In the genomic region with DNA sequence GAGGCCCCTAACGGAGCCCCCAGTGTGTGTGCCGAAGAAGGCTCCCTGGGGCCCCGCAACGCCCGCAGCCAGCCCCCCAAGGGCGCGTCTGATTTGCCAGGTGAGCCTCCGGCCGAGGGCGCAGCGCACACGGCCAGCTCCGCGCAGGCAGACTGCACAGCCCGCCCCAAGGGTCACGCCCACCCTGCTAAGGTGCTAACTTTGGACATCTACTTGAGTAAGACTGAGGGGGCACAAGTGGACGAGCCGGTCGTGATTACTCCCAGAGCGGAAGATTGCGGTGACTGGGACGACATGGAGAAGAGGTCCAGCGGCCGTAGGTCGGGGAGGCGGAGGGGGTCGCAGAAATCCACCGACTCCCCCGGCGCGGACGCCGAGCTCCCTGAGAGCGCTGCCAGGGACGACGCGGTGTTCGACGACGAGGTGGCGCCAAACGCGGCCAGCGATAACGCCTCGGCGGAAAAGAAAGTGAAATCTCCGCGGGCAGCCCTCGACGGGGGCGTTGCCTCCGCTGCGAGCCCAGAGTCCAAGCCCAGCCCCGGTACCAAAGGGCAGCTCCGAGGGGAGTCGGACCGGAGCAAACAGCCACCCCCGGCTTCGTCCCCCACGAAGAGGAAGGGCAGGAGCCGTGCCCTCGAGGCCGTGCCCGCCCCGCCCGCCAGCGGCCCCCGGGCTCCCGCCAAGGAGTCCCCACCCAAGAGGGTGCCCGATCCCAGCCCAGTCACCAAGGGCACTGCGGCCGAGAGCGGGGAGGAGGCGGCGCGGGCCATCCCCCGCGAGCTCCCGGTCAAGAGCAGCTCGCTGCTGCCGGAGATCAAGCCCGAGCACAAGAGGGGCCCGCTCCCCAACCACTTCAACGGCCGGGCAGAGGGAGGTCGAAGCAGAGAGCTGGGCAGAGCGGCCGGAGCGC, we compare ENCODE assay signal across 8 cellular contexts.
DNase-seq lines count a peak whose midpoint lies in the region; ATAC-seq and TF ChIP-seq lines count a peak whose summit lies in the region.

No MANE protein-coding gene starts in this region.

- peak; percentile 40 for TF ChIP-seq CTCF in GM12873 (IDR thresholded peaks at IDR 0.05; ENCODE audit: insufficient read depth, low read depth, low read length, missing control alignments)

- peaks cover 5% of the 10 kb centered on the region for H3K27me3 Mint-ChIP-seq in activated CD4-positive, alpha-beta T cell treated with anti-CD3 and anti-CD28 coated beads for 36 hours

- DNase-seq in H7 (peak; percentile 76), MG63 (peak; percentile 43), medulla oblongata (ENCODE audit: extremely low spot score) (peak; percentile 24), SJCRH30 (no peak)
- peak; percentile 89 for DNase-seq in activated CD4-positive, alpha-beta T cell treated with anti-CD3 and anti-CD28 coated beads for 36 hours
- peak; percentile 67 for DNase-seq in stimulated activated CD8-positive, alpha-beta memory T cell treated with anti-CD3 and anti-CD28 coated beads, Interleukin-15, amount 100 ng/mL, for 48 hours (ENCODE audit: low read depth in 2 of 2)

- H3K36me3 ChIP-seq in H7 (replicated peaks; ENCODE audit: control insufficient read depth, insufficient read depth, low read length): no peaks in the 10 kb centered on the region
- H3K36me3 ChIP-seq in MG63: no peaks in the 10 kb centered on the region
- no peaks in the 10 kb centered on the region for H3K36me3 ChIP-seq in duodenal mucosa (ENCODE audit: control insufficient read depth in 1 of 2, insufficient read depth in 2 of 2, low read length in 2 of 2)
- no peaks in the 10 kb centered on the region for H3K36me3 ChIP-seq in SJCRH30

- peak overlapping the region; percentile 93 for H3K27ac Mint-ChIP-seq in activated CD4-positive, alpha-beta T cell treated with anti-CD3 and anti-CD28 coated beads for 36 hours

- POLR2A ChIA-PET in activated CD4-positive, alpha-beta T cell treated with anti-CD3 and anti-CD28 coated beads for 36 hours (lab: Charles Lee): interaction anchor here (0.6 to 3.1 kb wide), 7 partner anchors 8 to 429 kb away, joined by 3 to 29 read pairs (median 5); no protein-coding TSS in a partner anchor

- peak; percentile 61 for ATAC-seq in activated CD4-positive, alpha-beta T cell treated with anti-CD3 and anti-CD28 coated beads for 36 hours

- peak overlapping the region; percentile 87 for H3K27ac ChIP-seq in duodenal mucosa (ENCODE audit: low read depth, low read length)
- no peak overlapping the region for H3K27ac ChIP-seq in SJCRH30

- peaks cover 65% of the 10 kb centered on the region for H3K27me3 ChIP-seq in H7 (ENCODE audit: control insufficient read depth, insufficient read depth, low read length)
- peaks cover 14% of the 10 kb centered on the region for H3K27me3 ChIP-seq in MG63
- H3K27me3 ChIP-seq in duodenal mucosa (ENCODE audit: control insufficient read depth in 1 of 2, insufficient read depth in 2 of 2, low read length in 2 of 2): peaks cover 0 to 4% of the 10 kb centered on the region in 2 donors
- no peaks in the 10 kb centered on the region for H3K27me3 ChIP-seq in SJCRH30

- peak overlapping the region; percentile 87 for H3K4me3 Mint-ChIP-seq in activated CD4-positive, alpha-beta T cell treated with anti-CD3 and anti-CD28 coated beads for 36 hours

- H3K9ac ChIP-seq in duodenal mucosa (ENCODE audit: low read depth in 1 of 2, low read length in 2 of 2): peak overlapping the region; percentile 83 to 91

- CTCF ChIA-PET in activated CD4-positive, alpha-beta T cell treated with anti-CD3 and anti-CD28 coated beads for 36 hours (lab: Charles Lee): interaction anchor here (0.6 to 5.9 kb wide), 24 partner anchors 9 to 91 kb away, joined by 3 to 43 read pairs (median 4); no protein-coding TSS in a partner anchor

- H3K9me3 Mint-ChIP-seq in activated CD4-positive, alpha-beta T cell treated with anti-CD3 and anti-CD28 coated beads for 36 hours (ENCODE audit: low read depth): no peaks in the 10 kb centered on the region

- peaks cover 6% of the 10 kb centered on the region for H3K36me3 Mint-ChIP-seq in activated CD4-positive, alpha-beta T cell treated with anti-CD3 and anti-CD28 coated beads for 36 hours (ENCODE audit: low read depth)

- H3K4me1 ChIP-seq in duodenal mucosa (ENCODE audit: control insufficient read depth in 1 of 2, insufficient read depth in 2 of 2, low read length in 2 of 2) (peaks cover 21 to 32% of the 10 kb centered on the region in 2 donors), SJCRH30 (no peaks in the 10 kb centered on the region)

- peaks cover 50% of the 10 kb centered on the region for H3K4me1 Mint-ChIP-seq in activated CD4-positive, alpha-beta T cell treated with anti-CD3 and anti-CD28 coated beads for 36 hours

- intact Hi-C loops in activated CD4-positive, alpha-beta T cell treated with anti-CD3 and anti-CD28 coated beads for 36 hours (cut with DNase I, micrococcal nuclease): loop anchor here (1.0 to 10.0 kb wide), 11 partner anchors 8 to 1782 kb away; a partner anchor contains a TSS

- peak overlapping the region; percentile 47 for H3K4me3 ChIP-seq in H7 (ENCODE audit: insufficient read depth, low read depth, low read length)
- H3K4me3 ChIP-seq in MG63: peak overlapping the region; percentile 57
- H3K4me3 ChIP-seq in duodenal mucosa (ENCODE audit: low read depth in 1 of 2, low read length in 2 of 2): peak overlapping the region; percentile 72 to 81
- no peak overlapping the region for H3K4me3 ChIP-seq in SJCRH30

- H3K9me3 ChIP-seq in MG63 (no peaks in the 10 kb centered on the region), duodenal mucosa (ENCODE audit: control insufficient read depth in 1 of 2, low read length in 2 of 2) (no peaks in the 10 kb centered on the region), SJCRH30 (replicated peaks) (no peaks in the 10 kb centered on the region)

Comparison
In these comparisons a context has a peak if more than half of its experiments do, and no peak if none do; other contexts are left out.
1. DNase-seq: peak in H7 (single experiment), MG63 (single experiment), activated CD4-positive, alpha-beta T cell treated with anti-CD3 and anti-CD28 coated beads for 36 hours (single experiment), medulla oblongata (single experiment) and stimulated activated CD8-positive, alpha-beta memory T cell treated with anti-CD3 and anti-CD28 coated beads, Interleukin-15, amount 100 ng/mL, for 48 hours (2 of 2); none in SJCRH30 (0 of 2).